In the genomic region with DNA sequence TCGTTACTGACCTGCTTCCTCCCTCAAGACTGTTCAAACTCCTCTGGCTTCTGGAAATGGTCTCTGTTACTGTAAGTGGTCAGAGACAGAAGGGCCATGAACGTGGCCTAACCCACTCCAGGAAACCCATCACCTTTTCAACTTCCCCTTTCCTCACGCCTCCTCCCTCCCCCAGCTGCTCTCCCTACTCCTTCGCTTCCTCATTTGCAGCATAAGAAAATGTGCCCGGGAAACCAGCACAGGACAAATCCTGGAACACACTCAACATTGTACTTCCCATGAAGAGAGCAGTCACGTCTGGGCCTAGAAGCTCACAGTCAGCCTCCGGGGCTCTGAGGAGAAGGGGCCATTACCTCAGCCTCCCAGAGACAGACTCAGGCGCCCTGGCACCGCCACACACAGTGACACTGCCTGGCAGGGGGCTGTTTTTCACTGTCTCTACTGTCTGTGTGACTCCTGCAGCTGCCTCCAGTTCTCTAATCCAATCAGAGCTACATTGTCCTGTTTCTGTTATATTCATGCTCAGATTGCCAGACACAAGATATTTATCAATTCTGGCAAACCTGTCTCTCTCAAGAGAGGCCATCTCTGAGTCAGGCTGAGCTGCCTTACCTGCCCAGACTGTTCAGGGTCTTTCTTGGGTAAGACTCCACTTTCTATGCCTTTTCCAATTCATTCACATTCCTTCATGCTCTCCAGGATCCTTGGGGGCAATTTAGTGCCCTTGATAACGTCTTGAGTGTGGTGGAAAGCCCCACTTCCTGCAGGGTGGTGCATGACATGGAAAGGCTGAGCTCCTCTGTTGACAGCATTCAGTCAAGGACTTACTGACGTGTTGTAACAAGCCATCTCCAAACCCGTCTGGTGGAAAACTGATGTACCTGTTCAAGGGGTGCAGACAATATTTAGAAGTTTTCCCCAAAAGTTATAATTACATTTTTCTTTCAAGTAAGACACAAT, we compare ENCODE assay signal across 9 cellular contexts.
DNase-seq lines count a peak whose midpoint lies in the region; ATAC-seq and TF ChIP-seq lines count a peak whose summit lies in the region.
"Had no signal": no experiment of that assay in that cellular context is flagged by ENCODE, and none has a peak within 500 bp of the region (broad histone marks: within the 10 kb centered on the region; RNA-seq: fewer than 3 reads in every experiment).

No MANE protein-coding gene starts in this region.

- no peaks in the 10 kb centered on the region for H3K27me3 ChIP-seq in psoas muscle (ENCODE audit: insufficient read depth in 3 of 3, low read length in 2 of 3)

- BruUV-seq in OCI-LY7 (replicated peaks; lab: Mats Ljungman, UMichigan), result no TSS peak

- no peak for TF ChIP-seq CTCF in GM20000 (IDR thresholded peaks at IDR 0.05; ENCODE audit: extremely low read depth, missing control alignments)
- no peak for TF ChIP-seq CTCF in OCI-LY7 (conservative IDR thresholded peaks at IDR 0.05; ENCODE audit: low read length)
- no peak for TF ChIP-seq CTCF in psoas muscle (IDR thresholded peaks at IDR 0.05)

- POLR2A ChIA-PET in OCI-LY7 (lab: Charles Lee), result interaction anchor here (0.6 to 1.6 kb wide), 3 partner anchors 11 to 154 kb away, joined by 3 to 4 read pairs (median 3); no protein-coding TSS in a partner anchor

- WGBS in psoas muscle, 3 donors, result 61 to 62% (median 61%) methylated on average over 12 of the region's 12 CpGs

- H3K4me2 ChIP-seq in OCI-LY7 (ENCODE audit: low read length), result no peak overlapping the region

- intact Hi-C loops in OCI-LY7 (cut with micrococcal nuclease; ENCODE audit: unreplicated experiment) (no loop called here), Right ventricle myocardium superior (cut with DNase I) (no loop called here), psoas muscle (cut with DNase I) (loop anchor here in 1 of 2 donors (5.0 kb wide), 1 partner anchor 245 kb away; a partner anchor contains a TSS)

- H3K36me3 ChIP-seq in OCI-LY7 (ENCODE audit: insufficient read depth, low read length) (no peaks in the 10 kb centered on the region), psoas muscle (ENCODE audit: insufficient read depth in 1 of 2, low read depth in 1 of 2) (no peaks in the 10 kb centered on the region)

- ATAC-seq in Right ventricle myocardium superior (ENCODE audit: poor library complexity), result peak; percentile 71
- ATAC-seq in psoas muscle, result peak in 1 of 4 donors; percentile 40
- no peak for ATAC-seq in GM18907 (IDR thresholded peaks at IDR 0.05; ENCODE audit: unreplicated experiment)
- ATAC-seq in HG02973 (IDR thresholded peaks at IDR 0.05; ENCODE audit: unreplicated experiment), result no peak

- CTCF ChIA-PET in OCI-LY7 (lab: Charles Lee; ENCODE audit: unreplicated experiment), result no interaction called here

- no peaks in the 10 kb centered on the region for H3K79me2 ChIP-seq in OCI-LY7 (ENCODE audit: insufficient read depth, low read depth, low read length)

- peak overlapping the region; percentile 27; the same call in 1 of the 2 replicates for H2AFZ ChIP-seq in OCI-LY7 (ENCODE audit: low read length)

- H3K9me2 ChIP-seq in OCI-LY7 (ENCODE audit: insufficient read depth, low read length), result no peaks in the 10 kb centered on the region

- H3K27ac ChIP-seq in OCI-LY7 (ENCODE audit: low read depth, low read length, poor library complexity, severe bottlenecking) (no peak overlapping the region), psoas muscle (peak overlapping the region; percentile 17)

- peak; percentile 14 for DNase-seq in GM20000 (ENCODE audit: low spot score)
- DNase-seq in OCI-LY7 (ENCODE audit: low spot score), result no peak
- DNase-seq in Right ventricle myocardium superior, result peak; percentile 55
- peak; percentile 29 to 57 for DNase-seq in psoas muscle
- no peak for DNase-seq in cortex of kidney (lab: John Stamatoyannopoulos, UW)
- no peak for DNase-seq in activated T-cell treated with anti-CD3 and anti-CD28 coated beads for 4 hours
- DNase-seq: activated naive CD4-positive, alpha-beta T cell had no signal

- H3K9me3 ChIP-seq in OCI-LY7 (ENCODE audit: low read length) (no peaks in the 10 kb centered on the region), psoas muscle (no peaks in the 10 kb centered on the region)

- H3K4me3 ChIP-seq in OCI-LY7 (ENCODE audit: low read depth, low read length, poor library complexity, severe bottlenecking), result no peak overlapping the region
- no peak overlapping the region for H3K4me3 ChIP-seq in psoas muscle

- H3K4me1 ChIP-seq in OCI-LY7 (ENCODE audit: insufficient read depth, low read length, poor library complexity, severe bottlenecking) (peaks cover 18% of the 10 kb centered on the region), psoas muscle (no peaks in the 10 kb centered on the region)

- H4K20me1 ChIP-seq in OCI-LY7 (ENCODE audit: insufficient read depth, low read length), result no peaks in the 10 kb centered on the region

Comparison
In these comparisons a context has a peak if more than half of its experiments do, and no peak if none do; other contexts are left out.
1. DNase-seq: peak in GM20000 (single experiment), Right ventricle myocardium superior (single experiment) and psoas muscle (2 of 2); none in OCI-LY7 (single experiment), cortex of kidney (single experiment) and activated T-cell treated with anti-CD3 and anti-CD28 coated beads for 4 hours (single experiment).